ENCODE assay signal across 2 cellular contexts in genomic region chr5:59831341-59831989, GRCh38.
TF ChIP-seq lines count a peak whose summit lies in the region.

No MANE protein-coding gene starts in this region.

TF ChIP-seq in A549, 52 proteins besides CTCF, POLR2A, EP300 and RAD21 (continued from another document):
- TF ChIP-seq ESRRA (IDR thresholded peaks at IDR 0.05; ENCODE audit: borderline replicate concordance, low read length) (no peak), CBX2 (IDR thresholded peaks at IDR 0.05; ENCODE audit: borderline replicate concordance, low read depth) (no peak), MYC (IDR thresholded peaks at IDR 0.05; ENCODE audit: borderline replicate concordance, low read length) (no peak), POLR2AphosphoS2 (conservative IDR thresholded peaks at IDR 0.05; ENCODE audit: low read length) (no peak), CBX8 (IDR thresholded peaks at IDR 0.05) (no peak), TP53 (CRISPR knock-in tag; IDR thresholded peaks at IDR 0.05) (no peak), MAFK (IDR thresholded peaks at IDR 0.05; ENCODE audit: partially characterized antibody) (no peak), FOXS1 (CRISPR knock-in tag; IDR thresholded peaks at IDR 0.05) (no peak), RARB (CRISPR knock-in tag; IDR thresholded peaks at IDR 0.05) (no peak), E2F6 (IDR thresholded peaks at IDR 0.05; ENCODE audit: borderline replicate concordance, low read depth) (no peak), HOXA7 (CRISPR knock-in tag; IDR thresholded peaks at IDR 0.05) (no peak), NPAS2 (CRISPR knock-in tag; IDR thresholded peaks at IDR 0.05; ENCODE audit: borderline replicate concordance) (no peak)

TF ChIP-seq in HEK293, 187 proteins besides CTCF, POLR2A, EP300 and RAD21 (continued from another document):
- TF ChIP-seq GFI1B (tag by site-specific recombination; IDR thresholded peaks at IDR 0.05) (0 out of 2 replicates have a peak, but pooled peaks have one; percentile 26), ZNF549 (tag by site-specific recombination; IDR thresholded peaks at IDR 0.05) (0 out of 2 replicates have a peak, but pooled peaks have one; percentile 28), ZBTB44 (tag by site-specific recombination; IDR thresholded peaks at IDR 0.05) (peak; percentile 61; the same call in 1 of the 2 replicates)
